ENCODE assay signal across 17 cellular contexts in the genomic region with DNA sequence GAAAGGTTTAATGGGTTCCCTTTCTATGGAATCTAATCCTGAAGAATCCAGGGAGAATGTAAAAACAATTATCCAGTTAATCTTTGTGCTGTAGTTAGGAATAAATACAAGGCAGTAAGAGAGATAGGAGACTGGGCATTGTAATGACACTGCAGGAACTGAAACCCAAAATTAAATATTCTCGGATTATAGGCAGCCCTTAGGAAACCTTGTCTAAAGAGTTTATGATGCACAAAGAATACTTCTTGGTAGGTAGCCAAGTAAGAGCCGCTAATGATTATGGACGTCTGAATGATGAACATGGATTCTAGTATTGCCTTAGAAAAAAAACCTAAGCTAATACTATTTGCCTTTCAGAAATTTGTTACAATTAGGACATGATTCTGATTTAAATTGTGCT.
DNase-seq lines count a peak whose midpoint lies in the region; ATAC-seq and TF ChIP-seq lines count a peak whose summit lies in the region.
"Had no signal": no experiment of that assay in that cellular context is flagged by ENCODE, and none has a peak within 500 bp of the region (broad histone marks: within the 10 kb centered on the region; RNA-seq: fewer than 3 reads in every experiment).

No MANE protein-coding gene starts in this region.

- H3K4me3 Mint-ChIP-seq in type B pancreatic cell, result peak overlapping the region; percentile 74
- H3K4me3 Mint-ChIP-seq: naive thymus-derived CD4-positive, alpha-beta T cell had no signal

- no peaks in the 10 kb centered on the region for H3F3A ChIP-seq in SK-N-SH (replicated peaks; ENCODE audit: insufficient read depth)

- POLR2A ChIA-PET in SK-N-SH (lab: Yijun Ruan, JAX), result no interaction called here

- CTCF ChIA-PET in SK-N-SH (lab: Yijun Ruan, JAX), result interaction anchor here (0.7 to 1.7 kb wide), 6 partner anchors 9 to 546 kb away, joined by 3 to 8 read pairs (median 4); no protein-coding TSS in a partner anchor

- no peaks in the 10 kb centered on the region for H3K9me3 ChIP-seq in SK-N-SH
- no peaks in the 10 kb centered on the region for H3K9me3 ChIP-seq in esophagus muscularis mucosa
- no peaks in the 10 kb centered on the region for H3K9me3 ChIP-seq in WERI-Rb-1 (ENCODE audit: severe bottlenecking)
- H3K9me3 ChIP-seq: adrenal gland, gastrocnemius medialis, MG63 had no signal

- TF ChIP-seq EP300 in SK-N-SH (IDR thresholded peaks at IDR 0.05; ENCODE audit: borderline replicate concordance in 1 of 2, low read depth in 1 of 2, low read length in 1 of 2) (no peak), esophagus muscularis mucosa (IDR thresholded peaks at IDR 0.05) (no peak)

- TF ChIP-seq POLR2A in esophagus muscularis mucosa (IDR thresholded peaks at IDR 0.05; ENCODE audit: low read depth), result no peak

- H3K9ac ChIP-seq in SK-N-SH, result no peak overlapping the region

- no peaks in the 10 kb centered on the region for H3K9me2 ChIP-seq in SK-N-SH

- H3K9me3 Mint-ChIP-seq in type B pancreatic cell, result no peaks in the 10 kb centered on the region

- no peaks in the 10 kb centered on the region for H3K36me3 ChIP-seq in SK-N-SH (replicated peaks in 1 of 2; ENCODE audit: control insufficient read depth in 1 of 2, insufficient read depth in 2 of 2, low read length in 1 of 2)
- no peaks in the 10 kb centered on the region for H3K36me3 ChIP-seq in esophagus muscularis mucosa
- no peaks in the 10 kb centered on the region for H3K36me3 ChIP-seq in WERI-Rb-1
- H3K36me3 ChIP-seq: adrenal gland, gastrocnemius medialis, MG63 had no signal

- peak; percentile 4 for DNase-seq in SK-N-SH
- DNase-seq in NCI-H446 treated with DMSO at 0.1 percent for 48 hours (lab: John Stamatoyannopoulos, UW), result peak; percentile 54
- DNase-seq in esophagus muscularis mucosa (ENCODE audit: extremely low spot score), result no peak
- no peak for DNase-seq in type B pancreatic cell (ENCODE audit: extremely low spot score, unreplicated experiment)
- no peak for DNase-seq in WERI-Rb-1
- DNase-seq in nucleus accumbens (lab: John Stamatoyannopoulos, UW), result no peak
- DNase-seq: central memory CD4-positive, alpha-beta T cell; effector memory CD4-positive, alpha-beta T cell; gastrocnemius medialis; MG63; naive thymus-derived CD4-positive, alpha-beta T cell; SIG-M5; stimulated activated CD4-positive, alpha-beta T cell treated with anti-CD3 and anti-CD28 coated beads, Interleukin-4, amount 100 ng/mL, for 24 hours had no signal

- no peaks in the 10 kb centered on the region for H3K27me3 Mint-ChIP-seq in type B pancreatic cell

- H3K36me3 Mint-ChIP-seq in type B pancreatic cell, result no peaks in the 10 kb centered on the region
- H3K36me3 Mint-ChIP-seq: naive thymus-derived CD4-positive, alpha-beta T cell had no signal

- H3K27me3 ChIP-seq in SK-N-SH (ENCODE audit: insufficient read depth), result no peaks in the 10 kb centered on the region
- no peaks in the 10 kb centered on the region for H3K27me3 ChIP-seq in esophagus muscularis mucosa
- H3K27me3 ChIP-seq in WERI-Rb-1 (ENCODE audit: insufficient read depth, low read depth, severe bottlenecking), result no peaks in the 10 kb centered on the region
- H3K27me3 ChIP-seq: adrenal gland, MG63 had no signal

- intact Hi-C loops in esophagus muscularis mucosa (cut with DNase I), result loop anchor here (2.0 to 10.0 kb wide), 2 partner anchors 165 to 741 kb away; a partner anchor contains a TSS

- 53% methylated on average over 3 of the region's 3 CpGs for WGBS in SK-N-SH (ENCODE audit: low lambda C conversion rate)
- 37% methylated on average over 3 of the region's 3 CpGs for WGBS in esophagus muscularis mucosa

- H3K27ac ChIP-seq in SK-N-SH (ENCODE audit: low read depth in 2 of 2, low read length in 1 of 2), result peak overlapping the region in 1 of 2 experiments; percentile 92; a peak in 2 of 4 replicates
- peak overlapping the region in 3 of 4 donors; percentile 67 to 75 (median 75) for H3K27ac ChIP-seq in esophagus muscularis mucosa (replicated peaks in 1 of 4)
- no peak overlapping the region for H3K27ac ChIP-seq in WERI-Rb-1
- H3K27ac ChIP-seq: gastrocnemius medialis had no signal

- H3K4me2 ChIP-seq in SK-N-SH, result no peak overlapping the region

- no peak overlapping the region for H3K4me3 ChIP-seq in SK-N-SH (ENCODE audit: low read depth in 2 of 2, low read length in 1 of 2)
- H3K4me3 ChIP-seq in esophagus muscularis mucosa, result peak overlapping the region in 1 of 4 donors; percentile 4
- no peak overlapping the region for H3K4me3 ChIP-seq in WERI-Rb-1 (ENCODE audit: low read depth, low read length)
- H3K4me3 ChIP-seq: adrenal gland, gastrocnemius medialis, MG63 had no signal

- no peak for TF ChIP-seq RAD21 in SK-N-SH (IDR thresholded peaks at IDR 0.05; ENCODE audit: low read length)

- H2AFZ ChIP-seq in SK-N-SH (ENCODE audit: low read depth), result no peak overlapping the region

- peaks cover 37% of the 10 kb centered on the region for H3K4me1 Mint-ChIP-seq in type B pancreatic cell (ENCODE audit: unreplicated experiment)
- H3K4me1 Mint-ChIP-seq: naive thymus-derived CD4-positive, alpha-beta T cell had no signal

- no peaks in the 10 kb centered on the region for H3K79me2 ChIP-seq in SK-N-SH (ENCODE audit: insufficient read depth)

- peaks cover 12 to 15% of the 10 kb centered on the region in 2 experiments; a peak in 3 of 4 replicates for H3K4me1 ChIP-seq in SK-N-SH (ENCODE audit: control insufficient read depth in 1 of 2, insufficient read depth in 2 of 2, low read depth in 1 of 2, low read length in 1 of 2)
- H3K4me1 ChIP-seq in esophagus muscularis mucosa, result peaks cover 0 to 44% (median 41%) of the 10 kb centered on the region in 4 donors
- H3K4me1 ChIP-seq: adrenal gland, gastrocnemius medialis had no signal

- H4K20me1 ChIP-seq in SK-N-SH (ENCODE audit: insufficient read depth), result no peaks in the 10 kb centered on the region

- TF ChIP-seq CTCF in SK-N-SH (IDR thresholded peaks at IDR 0.05) (no peak), esophagus muscularis mucosa (IDR thresholded peaks at IDR 0.05) (no peak), type B pancreatic cell (conservative IDR thresholded peaks at IDR 0.05) (no peak), WERI-Rb-1 (IDR thresholded peaks at IDR 0.05; ENCODE audit: low read depth, low read length) (no peak)

- ATAC-seq in SK-N-SH treated with all-trans-retinoic acid at 6 μM for 48 hours, result no peak
- ATAC-seq in HG02588 (IDR thresholded peaks at IDR 0.05; ENCODE audit: unreplicated experiment), result no peak
- ATAC-seq: activated CD4-positive, CD25-positive, alpha-beta regulatory T cell treated with anti-CD3 and anti-CD28 coated beads, Interleukin-2, amount 50 U/mL, for 24 hours; gastrocnemius medialis; naive thymus-derived CD4-positive, alpha-beta T cell had no signal

- peak overlapping the region; percentile 65 for H3K27ac Mint-ChIP-seq in type B pancreatic cell
- H3K27ac Mint-ChIP-seq: naive thymus-derived CD4-positive, alpha-beta T cell had no signal

TF ChIP-seq in SK-N-SH, 30 proteins besides CTCF, POLR2A, EP300 and RAD21 (continues in another document):
- TF ChIP-seq SMC3 (IDR thresholded peaks at IDR 0.05; ENCODE audit: low read depth, low read length) (no peak), JUND (IDR thresholded peaks at IDR 0.05) (no peak), GABPA (IDR thresholded peaks at IDR 0.05; ENCODE audit: low read depth) (no peak), CHD2 (IDR thresholded peaks at IDR 0.05; ENCODE audit: low read length, partially characterized antibody) (no peak), FOXJ3 (CRISPR knock-in tag; IDR thresholded peaks at IDR 0.05) (no peak), RFX5 (IDR thresholded peaks at IDR 0.05; ENCODE audit: low read length) (no peak), TEAD4 (IDR thresholded peaks at IDR 0.05; ENCODE audit: borderline replicate concordance, insufficient read depth) (no peak), MXI1 (IDR thresholded peaks at IDR 0.05; ENCODE audit: low read depth, low read length) (no peak), MEF2A (IDR thresholded peaks at IDR 0.05; ENCODE audit: borderline replicate concordance, low read depth) (no peak), RCOR1 (IDR thresholded peaks at IDR 0.05; ENCODE audit: low read length) (no peak), GATA2 (CRISPR knock-in tag; IDR thresholded peaks at IDR 0.05) (no peak), SIN3A (IDR thresholded peaks at IDR 0.05; ENCODE audit: borderline replicate concordance, low read depth, low read length) (no peak), NFIC (IDR thresholded peaks at IDR 0.05; ENCODE audit: borderline replicate concordance) (no peak)

TF ChIP-seq in SK-N-SH treated with all-trans-retinoic acid at 6 μM for 48 hours, 23 proteins besides CTCF, POLR2A, EP300 and RAD21 (continues in another document):
- TF ChIP-seq ISL1 (CRISPR knock-in tag; IDR thresholded peaks at IDR 0.05), result no peak
- TF ChIP-seq, protein P1, sequence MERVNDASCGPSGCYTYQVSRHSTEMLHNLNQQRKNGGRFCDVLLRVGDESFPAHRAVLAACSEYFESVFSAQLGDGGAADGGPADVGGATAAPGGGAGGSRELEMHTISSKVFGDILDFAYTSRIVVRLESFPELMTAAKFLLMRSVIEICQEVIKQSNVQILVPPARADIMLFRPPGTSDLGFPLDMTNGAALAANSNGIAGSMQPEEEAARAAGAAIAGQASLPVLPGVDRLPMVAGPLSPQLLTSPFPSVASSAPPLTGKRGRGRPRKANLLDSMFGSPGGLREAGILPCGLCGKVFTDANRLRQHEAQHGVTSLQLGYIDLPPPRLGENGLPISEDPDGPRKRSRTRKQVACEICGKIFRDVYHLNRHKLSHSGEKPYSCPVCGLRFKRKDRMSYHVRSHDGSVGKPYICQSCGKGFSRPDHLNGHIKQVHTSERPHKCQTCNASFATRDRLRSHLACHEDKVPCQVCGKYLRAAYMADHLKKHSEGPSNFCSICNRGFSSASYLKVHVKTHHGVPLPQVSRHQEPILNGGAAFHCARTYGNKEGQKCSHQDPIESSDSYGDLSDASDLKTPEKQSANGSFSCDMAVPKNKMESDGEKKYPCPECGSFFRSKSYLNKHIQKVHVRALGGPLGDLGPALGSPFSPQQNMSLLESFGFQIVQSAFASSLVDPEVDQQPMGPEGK (CRISPR knock-in tag; IDR thresholded peaks at IDR 0.05; ENCODE audit: borderline replicate concordance), result no peak
- no peak for TF ChIP-seq TOX (CRISPR knock-in tag; IDR thresholded peaks at IDR 0.05; ENCODE audit: borderline replicate concordance)

Comparison
In these comparisons a context has a peak if more than half of its experiments do, and no peak if none do; other contexts are left out.
1. DNase-seq: peak in SK-N-SH (single experiment) and NCI-H446 treated with DMSO at 0.1 percent for 48 hours (single experiment); none in esophagus muscularis mucosa (single experiment), type B pancreatic cell (single experiment), WERI-Rb-1 (single experiment) and nucleus accumbens (0 of 56).